29 cellular contexts compared by ENCODE assay signal in genomic region chr5:67483453-67484030, GRCh38.
"Had no signal": no experiment of that assay in that cellular context is flagged by ENCODE, and none has a peak within 500 bp of the region (broad histone marks: within the 10 kb centered on the region; RNA-seq: fewer than 3 reads in every experiment).

No MANE protein-coding gene starts in this region.

- H3K27ac ChIP-seq: ascending aorta, breast epithelium, esophagus muscularis mucosa, left ventricle myocardium inferior, thoracic aorta, uterus had no signal

- H3K9me3 Mint-ChIP-seq: activated naive CD4-positive, alpha-beta T cell treated with anti-CD3 and anti-CD28 coated beads for 36 hours; activated T-cell treated with anti-CD3 and anti-CD28 coated beads, Interleukin-2, amount 50 U/mL, for 24 hours had no signal

- H3K9me3 ChIP-seq: ascending aorta, breast epithelium, esophagus muscularis mucosa, left ventricle myocardium inferior, mucosa of descending colon, thoracic aorta, uterus had no signal

- ATAC-seq: mucosa of descending colon, right cardiac atrium had no signal

- H3K4me3 ChIP-seq: ascending aorta, breast epithelium, esophagus muscularis mucosa, left ventricle myocardium inferior, lung, mucosa of descending colon, thoracic aorta, uterus had no signal

- FAIRE-seq: frontal cortex, islet of Langerhans had no signal

- DNase-seq: activated CD4-positive, alpha-beta T cell treated with anti-CD3 and anti-CD28 coated beads for 4 hours; activated CD4-positive, alpha-beta T cell treated with anti-CD3 and anti-CD28 coated beads, Interleukin-2, amount 50 U/mL, for 48 hours; activated CD4-positive, CD25-positive, alpha-beta regulatory T cell; activated CD8-positive, alpha-beta memory T cell treated with anti-CD3 and anti-CD28 coated beads, Interleukin-2, amount 50 U/mL, for 4 hours; activated effector memory CD4-positive, alpha-beta T cell treated with Interleukin-2 at 50 U/mL for 16 hours; activated naive CD4-positive, alpha-beta T cell treated with anti-CD3 and anti-CD28 coated beads for 36 hours; activated naive CD8-positive, alpha-beta T cell treated with anti-CD3 and anti-CD28 coated beads, Interleukin-2, amount 10 ng/mL, durations not matched to agents 7 days and 5 days; activated T-cell treated with anti-CD3 and anti-CD28 coated beads, Interleukin-2, amount 50 U/mL, for 24 hours; central memory CD4-positive, alpha-beta T cell; left ventricle myocardium inferior; mucosa of descending colon; posterior cingulate gyrus; right cardiac atrium; stimulated activated CD4-positive, alpha-beta T cell treated with anti-CD3 and anti-CD28 coated beads, Interleukin-15, amount 100 ng/mL, for 24 hours; stimulated activated CD4-positive, alpha-beta T cell treated with anti-CD3 and anti-CD28 coated beads, Interleukin-2, amount 100 ng/mL, for 24 hours; stimulated activated naive CD4-positive, alpha-beta T cell treated with Interleukin-2 at 50 U/mL for 16 hours; T-helper 1 cell; uterus had no signal

- H3K4me1 Mint-ChIP-seq: activated naive CD8-positive, alpha-beta T cell treated with anti-CD3 and anti-CD28 coated beads, Interleukin-2, amount 10 ng/mL, durations not matched to agents 7 days and 5 days had no signal

- H3K27me3 ChIP-seq: ascending aorta, breast epithelium, esophagus muscularis mucosa, uterus had no signal

- H3K4me1 ChIP-seq: ascending aorta, breast epithelium, esophagus muscularis mucosa, left ventricle myocardium inferior, uterus had no signal

- H3K27me3 Mint-ChIP-seq: dendritic cell treated with granulocyte-macrophage colony-stimulating factor and Interleukin-4, amounts not matched to agents 40 ng/mL and 50 ng/mL, for 4 days had no signal

- H3K4me3 Mint-ChIP-seq: activated naive CD4-positive, alpha-beta T cell treated with anti-CD3 and anti-CD28 coated beads for 36 hours; activated naive CD8-positive, alpha-beta T cell treated with anti-CD3 and anti-CD28 coated beads, Interleukin-2, amount 10 ng/mL, durations not matched to agents 7 days and 5 days; activated T-cell treated with anti-CD3 and anti-CD28 coated beads, Interleukin-2, amount 50 U/mL, for 24 hours; dendritic cell treated with granulocyte-macrophage colony-stimulating factor and Interleukin-4, amounts not matched to agents 40 ng/mL and 50 ng/mL, for 4 days; nephron; T-helper 2 cell treated with Interferon-gamma antibody and Interleukin-4, amounts not matched to agents 5 μg/mL and 100 μg/mL, for 36 hours; type B pancreatic cell had no signal

- H3K36me3 ChIP-seq: ascending aorta, breast epithelium, esophagus muscularis mucosa, left ventricle myocardium inferior, thoracic aorta, uterus had no signal

- H3K27ac Mint-ChIP-seq: activated naive CD4-positive, alpha-beta T cell treated with anti-CD3 and anti-CD28 coated beads for 36 hours; activated naive CD8-positive, alpha-beta T cell treated with anti-CD3 and anti-CD28 coated beads, Interleukin-2, amount 10 ng/mL, durations not matched to agents 7 days and 5 days; activated T-cell treated with anti-CD3 and anti-CD28 coated beads, Interleukin-2, amount 50 U/mL, for 24 hours; dendritic cell treated with granulocyte-macrophage colony-stimulating factor and Interleukin-4, amounts not matched to agents 40 ng/mL and 50 ng/mL, for 4 days; nephron; T-helper 2 cell treated with Interferon-gamma antibody and Interleukin-4, amounts not matched to agents 5 μg/mL and 100 μg/mL, for 36 hours; type B pancreatic cell had no signal

- H3K36me3 Mint-ChIP-seq: type B pancreatic cell had no signal
